ENCODE assay signal across 1 cellular context in the genomic region with DNA sequence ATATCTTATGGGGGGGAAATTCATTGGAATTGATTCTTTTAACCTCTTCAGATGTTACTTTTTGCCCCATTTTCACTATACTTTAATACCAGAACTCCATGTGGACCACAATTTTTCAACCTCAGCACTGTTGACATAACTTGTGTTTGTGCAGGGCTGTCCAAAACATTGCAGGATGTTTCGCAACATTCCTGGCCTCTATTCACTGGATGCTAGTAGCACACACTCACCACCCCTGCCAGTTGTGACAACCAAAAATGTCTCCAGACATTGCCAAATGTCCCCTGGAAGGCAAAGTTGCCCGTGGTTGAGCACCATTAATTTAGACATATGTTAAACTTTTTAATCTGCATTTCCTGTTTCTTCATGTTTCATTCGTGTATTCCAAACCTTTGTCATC.
A peak's percentile ranks its signal among the peaks of the same experiment; 100 is the strongest.
TF ChIP-seq lines count a peak whose summit lies in the region.

No MANE protein-coding gene starts in this region.

TF ChIP-seq in HepG2, 621 proteins besides CTCF, POLR2A, EP300 and RAD21 (continued from another document and continues in another):
- no peak for TF ChIP-seq FOXM1 (CRISPR knock-in tag; IDR thresholded peaks at IDR 0.05)
- no peak for TF ChIP-seq ZNF543 (CRISPR knock-in tag; IDR thresholded peaks at IDR 0.05)
- TF ChIP-seq, protein P1, sequence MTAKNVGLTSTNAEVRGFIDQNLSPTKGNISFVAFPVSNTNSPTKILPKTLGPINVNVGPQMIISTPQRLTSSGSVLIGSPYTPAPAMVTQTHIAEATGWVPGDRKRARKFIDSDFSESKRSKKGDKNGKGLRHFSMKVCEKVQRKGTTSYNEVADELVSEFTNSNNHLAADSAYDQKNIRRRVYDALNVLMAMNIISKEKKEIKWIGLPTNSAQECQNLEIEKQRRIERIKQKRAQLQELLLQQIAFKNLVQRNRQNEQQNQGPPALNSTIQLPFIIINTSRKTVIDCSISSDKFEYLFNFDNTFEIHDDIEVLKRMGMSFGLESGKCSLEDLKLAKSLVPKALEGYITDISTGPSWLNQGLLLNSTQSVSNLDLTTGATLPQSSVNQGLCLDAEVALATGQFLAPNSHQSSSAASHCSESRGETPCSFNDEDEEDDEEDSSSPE (CRISPR knock-in tag; IDR thresholded peaks at IDR 0.05) = no peak
- TF ChIP-seq HMG20A (CRISPR knock-in tag; IDR thresholded peaks at IDR 0.05; ENCODE audit: borderline replicate concordance) = peak; percentile 37; the same call in 1 of the 2 replicates
- TF ChIP-seq THAP11 (CRISPR knock-in tag; IDR thresholded peaks at IDR 0.05) = peak; percentile 31; the same call in 1 of the 2 replicates
- TF ChIP-seq NFIB (CRISPR knock-in tag; IDR thresholded peaks at IDR 0.05; ENCODE audit: borderline replicate concordance) = no peak
- 0 out of 2 replicates have a peak, but pooled peaks have one; percentile 28 for TF ChIP-seq POGZ (CRISPR knock-in tag; IDR thresholded peaks at IDR 0.05)
- TF ChIP-seq, protein P2, sequence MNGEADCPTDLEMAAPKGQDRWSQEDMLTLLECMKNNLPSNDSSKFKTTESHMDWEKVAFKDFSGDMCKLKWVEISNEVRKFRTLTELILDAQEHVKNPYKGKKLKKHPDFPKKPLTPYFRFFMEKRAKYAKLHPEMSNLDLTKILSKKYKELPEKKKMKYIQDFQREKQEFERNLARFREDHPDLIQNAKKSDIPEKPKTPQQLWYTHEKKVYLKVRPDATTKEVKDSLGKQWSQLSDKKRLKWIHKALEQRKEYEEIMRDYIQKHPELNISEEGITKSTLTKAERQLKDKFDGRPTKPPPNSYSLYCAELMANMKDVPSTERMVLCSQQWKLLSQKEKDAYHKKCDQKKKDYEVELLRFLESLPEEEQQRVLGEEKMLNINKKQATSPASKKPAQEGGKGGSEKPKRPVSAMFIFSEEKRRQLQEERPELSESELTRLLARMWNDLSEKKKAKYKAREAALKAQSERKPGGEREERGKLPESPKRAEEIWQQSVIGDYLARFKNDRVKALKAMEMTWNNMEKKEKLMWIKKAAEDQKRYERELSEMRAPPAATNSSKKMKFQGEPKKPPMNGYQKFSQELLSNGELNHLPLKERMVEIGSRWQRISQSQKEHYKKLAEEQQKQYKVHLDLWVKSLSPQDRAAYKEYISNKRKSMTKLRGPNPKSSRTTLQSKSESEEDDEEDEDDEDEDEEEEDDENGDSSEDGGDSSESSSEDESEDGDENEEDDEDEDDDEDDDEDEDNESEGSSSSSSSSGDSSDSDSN (CRISPR knock-in tag; IDR thresholded peaks at IDR 0.05) = no peak
- no peak for TF ChIP-seq SNAI1 (CRISPR knock-in tag; IDR thresholded peaks at IDR 0.05; ENCODE audit: borderline replicate concordance)
- TF ChIP-seq, protein P3, sequence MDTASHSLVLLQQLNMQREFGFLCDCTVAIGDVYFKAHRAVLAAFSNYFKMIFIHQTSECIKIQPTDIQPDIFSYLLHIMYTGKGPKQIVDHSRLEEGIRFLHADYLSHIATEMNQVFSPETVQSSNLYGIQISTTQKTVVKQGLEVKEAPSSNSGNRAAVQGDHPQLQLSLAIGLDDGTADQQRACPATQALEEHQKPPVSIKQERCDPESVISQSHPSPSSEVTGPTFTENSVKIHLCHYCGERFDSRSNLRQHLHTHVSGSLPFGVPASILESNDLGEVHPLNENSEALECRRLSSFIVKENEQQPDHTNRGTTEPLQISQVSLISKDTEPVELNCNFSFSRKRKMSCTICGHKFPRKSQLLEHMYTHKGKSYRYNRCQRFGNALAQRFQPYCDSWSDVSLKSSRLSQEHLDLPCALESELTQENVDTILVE (CRISPR knock-in tag; IDR thresholded peaks at IDR 0.05) = no peak
- TF ChIP-seq ZNF382 (CRISPR knock-in tag; IDR thresholded peaks at IDR 0.05; ENCODE audit: borderline replicate concordance) = no peak
- no peak for TF ChIP-seq ZNF619 (CRISPR knock-in tag; IDR thresholded peaks at IDR 0.05)
- no peak for TF ChIP-seq CENPT (CRISPR knock-in tag; IDR thresholded peaks at IDR 0.05; ENCODE audit: low read depth)
- TF ChIP-seq, protein P4, sequence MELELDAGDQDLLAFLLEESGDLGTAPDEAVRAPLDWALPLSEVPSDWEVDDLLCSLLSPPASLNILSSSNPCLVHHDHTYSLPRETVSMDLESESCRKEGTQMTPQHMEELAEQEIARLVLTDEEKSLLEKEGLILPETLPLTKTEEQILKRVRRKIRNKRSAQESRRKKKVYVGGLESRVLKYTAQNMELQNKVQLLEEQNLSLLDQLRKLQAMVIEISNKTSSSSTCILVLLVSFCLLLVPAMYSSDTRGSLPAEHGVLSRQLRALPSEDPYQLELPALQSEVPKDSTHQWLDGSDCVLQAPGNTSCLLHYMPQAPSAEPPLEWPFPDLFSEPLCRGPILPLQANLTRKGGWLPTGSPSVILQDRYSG (CRISPR knock-in tag; IDR thresholded peaks at IDR 0.05) = no peak
- no peak for TF ChIP-seq ZNF83 (CRISPR knock-in tag; IDR thresholded peaks at IDR 0.05; ENCODE audit: borderline replicate concordance)
- no peak for TF ChIP-seq SNRNP70 (IDR thresholded peaks at IDR 0.05; ENCODE audit: low read depth, low read length)
- TF ChIP-seq, protein P5, sequence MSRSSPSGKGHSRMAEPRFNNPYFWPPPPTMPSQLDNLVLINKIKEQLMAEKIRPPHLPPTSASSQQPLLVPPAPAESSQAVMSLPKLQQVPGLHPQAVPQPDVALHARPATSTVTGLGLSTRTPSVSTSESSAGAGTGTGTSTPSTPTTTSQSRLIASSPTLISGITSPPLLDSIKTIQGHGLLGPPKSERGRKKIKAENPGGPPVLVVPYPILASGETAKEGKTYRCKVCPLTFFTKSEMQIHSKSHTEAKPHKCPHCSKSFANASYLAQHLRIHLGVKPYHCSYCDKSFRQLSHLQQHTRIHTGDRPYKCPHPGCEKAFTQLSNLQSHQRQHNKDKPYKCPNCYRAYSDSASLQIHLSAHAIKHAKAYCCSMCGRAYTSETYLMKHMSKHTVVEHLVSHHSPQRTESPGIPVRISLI (CRISPR knock-in tag; IDR thresholded peaks at IDR 0.05; ENCODE audit: borderline replicate concordance) = no peak
- TF ChIP-seq SALL1 (CRISPR knock-in tag; IDR thresholded peaks at IDR 0.05) = peak; percentile 45; the same call in 1 of the 2 replicates
- TF ChIP-seq, protein P6, sequence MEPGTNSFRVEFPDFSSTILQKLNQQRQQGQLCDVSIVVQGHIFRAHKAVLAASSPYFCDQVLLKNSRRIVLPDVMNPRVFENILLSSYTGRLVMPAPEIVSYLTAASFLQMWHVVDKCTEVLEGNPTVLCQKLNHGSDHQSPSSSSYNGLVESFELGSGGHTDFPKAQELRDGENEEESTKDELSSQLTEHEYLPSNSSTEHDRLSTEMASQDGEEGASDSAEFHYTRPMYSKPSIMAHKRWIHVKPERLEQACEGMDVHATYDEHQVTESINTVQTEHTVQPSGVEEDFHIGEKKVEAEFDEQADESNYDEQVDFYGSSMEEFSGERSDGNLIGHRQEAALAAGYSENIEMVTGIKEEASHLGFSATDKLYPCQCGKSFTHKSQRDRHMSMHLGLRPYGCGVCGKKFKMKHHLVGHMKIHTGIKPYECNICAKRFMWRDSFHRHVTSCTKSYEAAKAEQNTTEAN (CRISPR knock-in tag; conservative IDR thresholded peaks at IDR 0.05) = peak; percentile 67
- no peak for TF ChIP-seq SOX6 (IDR thresholded peaks at IDR 0.05)
- TF ChIP-seq SOX6 (CRISPR knock-in tag; IDR thresholded peaks at IDR 0.05) = peak; percentile 67; the same call in 1 of the 2 replicates
- TF ChIP-seq SOX13 (IDR thresholded peaks at IDR 0.05) = no peak
- TF ChIP-seq SOX13 (CRISPR knock-in tag; conservative IDR thresholded peaks at IDR 0.05 in 1 of 2, IDR thresholded peaks at IDR 0.05 in 1 of 2) = peak in 1 of 2 experiments; percentile 55; a peak in 1 of 4 replicates
- TF ChIP-seq ZFP90 (CRISPR knock-in tag; IDR thresholded peaks at IDR 0.05; ENCODE audit: borderline replicate concordance) = no peak
- no peak for TF ChIP-seq ZNF256 (CRISPR knock-in tag; conservative IDR thresholded peaks at IDR 0.05)
- TF ChIP-seq, protein P7, sequence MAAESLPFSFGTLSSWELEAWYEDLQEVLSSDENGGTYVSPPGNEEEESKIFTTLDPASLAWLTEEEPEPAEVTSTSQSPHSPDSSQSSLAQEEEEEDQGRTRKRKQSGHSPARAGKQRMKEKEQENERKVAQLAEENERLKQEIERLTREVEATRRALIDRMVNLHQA (CRISPR knock-in tag; IDR thresholded peaks at IDR 0.05) = peak; percentile 90; the same call in 1 of the 2 replicates
- TF ChIP-seq RBFOX2 (IDR thresholded peaks at IDR 0.05; ENCODE audit: low read depth, low read length) = no peak
- no peak for TF ChIP-seq MIER3 (CRISPR knock-in tag; IDR thresholded peaks at IDR 0.05; ENCODE audit: borderline replicate concordance)
- TF ChIP-seq CEBPG (CRISPR knock-in tag; IDR thresholded peaks at IDR 0.05) = peak; percentile 94
- peak; percentile 48; the same call in 1 of the 2 replicates for TF ChIP-seq MED1 (CRISPR knock-in tag; IDR thresholded peaks at IDR 0.05)
- TF ChIP-seq, protein P8, sequence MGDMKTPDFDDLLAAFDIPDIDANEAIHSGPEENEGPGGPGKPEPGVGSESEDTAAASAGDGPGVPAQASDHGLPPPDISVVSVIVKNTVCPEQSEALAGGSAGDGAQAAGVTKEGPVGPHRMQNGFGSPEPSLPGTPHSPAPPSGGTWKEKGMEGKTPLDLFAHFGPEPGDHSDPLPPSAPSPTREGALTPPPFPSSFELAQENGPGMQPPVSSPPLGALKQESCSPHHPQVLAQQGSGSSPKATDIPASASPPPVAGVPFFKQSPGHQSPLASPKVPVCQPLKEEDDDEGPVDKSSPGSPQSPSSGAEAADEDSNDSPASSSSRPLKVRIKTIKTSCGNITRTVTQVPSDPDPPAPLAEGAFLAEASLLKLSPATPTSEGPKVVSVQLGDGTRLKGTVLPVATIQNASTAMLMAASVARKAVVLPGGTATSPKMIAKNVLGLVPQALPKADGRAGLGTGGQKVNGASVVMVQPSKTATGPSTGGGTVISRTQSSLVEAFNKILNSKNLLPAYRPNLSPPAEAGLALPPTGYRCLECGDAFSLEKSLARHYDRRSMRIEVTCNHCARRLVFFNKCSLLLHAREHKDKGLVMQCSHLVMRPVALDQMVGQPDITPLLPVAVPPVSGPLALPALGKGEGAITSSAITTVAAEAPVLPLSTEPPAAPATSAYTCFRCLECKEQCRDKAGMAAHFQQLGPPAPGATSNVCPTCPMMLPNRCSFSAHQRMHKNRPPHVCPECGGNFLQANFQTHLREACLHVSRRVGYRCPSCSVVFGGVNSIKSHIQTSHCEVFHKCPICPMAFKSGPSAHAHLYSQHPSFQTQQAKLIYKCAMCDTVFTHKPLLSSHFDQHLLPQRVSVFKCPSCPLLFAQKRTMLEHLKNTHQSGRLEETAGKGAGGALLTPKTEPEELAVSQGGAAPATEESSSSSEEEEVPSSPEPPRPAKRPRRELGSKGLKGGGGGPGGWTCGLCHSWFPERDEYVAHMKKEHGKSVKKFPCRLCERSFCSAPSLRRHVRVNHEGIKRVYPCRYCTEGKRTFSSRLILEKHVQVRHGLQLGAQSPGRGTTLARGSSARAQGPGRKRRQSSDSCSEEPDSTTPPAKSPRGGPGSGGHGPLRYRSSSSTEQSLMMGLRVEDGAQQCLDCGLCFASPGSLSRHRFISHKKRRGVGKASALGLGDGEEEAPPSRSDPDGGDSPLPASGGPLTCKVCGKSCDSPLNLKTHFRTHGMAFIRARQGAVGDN (CRISPR knock-in tag; IDR thresholded peaks at IDR 0.05) = no peak
- TF ChIP-seq FOXO1 (CRISPR knock-in tag; IDR thresholded peaks at IDR 0.05) = peak; percentile 73; the same call in 1 of the 2 replicates
- 0 out of 2 replicates have a peak, but pooled peaks have one; percentile 32 for TF ChIP-seq ZNF614 (CRISPR knock-in tag; IDR thresholded peaks at IDR 0.05; ENCODE audit: borderline replicate concordance)
- TF ChIP-seq, protein P9, sequence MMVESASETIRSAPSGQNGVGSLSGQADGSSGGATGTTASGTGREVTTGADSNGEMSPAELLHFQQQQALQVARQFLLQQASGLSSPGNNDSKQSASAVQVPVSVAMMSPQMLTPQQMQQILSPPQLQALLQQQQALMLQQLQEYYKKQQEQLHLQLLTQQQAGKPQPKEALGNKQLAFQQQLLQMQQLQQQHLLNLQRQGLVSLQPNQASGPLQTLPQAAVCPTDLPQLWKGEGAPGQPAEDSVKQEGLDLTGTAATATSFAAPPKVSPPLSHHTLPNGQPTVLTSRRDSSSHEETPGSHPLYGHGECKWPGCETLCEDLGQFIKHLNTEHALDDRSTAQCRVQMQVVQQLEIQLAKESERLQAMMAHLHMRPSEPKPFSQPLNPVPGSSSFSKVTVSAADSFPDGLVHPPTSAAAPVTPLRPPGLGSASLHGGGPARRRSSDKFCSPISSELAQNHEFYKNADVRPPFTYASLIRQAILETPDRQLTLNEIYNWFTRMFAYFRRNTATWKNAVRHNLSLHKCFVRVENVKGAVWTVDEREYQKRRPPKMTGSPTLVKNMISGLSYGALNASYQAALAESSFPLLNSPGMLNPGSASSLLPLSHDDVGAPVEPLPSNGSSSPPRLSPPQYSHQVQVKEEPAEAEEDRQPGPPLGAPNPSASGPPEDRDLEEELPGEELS (CRISPR knock-in tag; IDR thresholded peaks at IDR 0.05) = peak; percentile 64
- TF ChIP-seq, protein P10, sequence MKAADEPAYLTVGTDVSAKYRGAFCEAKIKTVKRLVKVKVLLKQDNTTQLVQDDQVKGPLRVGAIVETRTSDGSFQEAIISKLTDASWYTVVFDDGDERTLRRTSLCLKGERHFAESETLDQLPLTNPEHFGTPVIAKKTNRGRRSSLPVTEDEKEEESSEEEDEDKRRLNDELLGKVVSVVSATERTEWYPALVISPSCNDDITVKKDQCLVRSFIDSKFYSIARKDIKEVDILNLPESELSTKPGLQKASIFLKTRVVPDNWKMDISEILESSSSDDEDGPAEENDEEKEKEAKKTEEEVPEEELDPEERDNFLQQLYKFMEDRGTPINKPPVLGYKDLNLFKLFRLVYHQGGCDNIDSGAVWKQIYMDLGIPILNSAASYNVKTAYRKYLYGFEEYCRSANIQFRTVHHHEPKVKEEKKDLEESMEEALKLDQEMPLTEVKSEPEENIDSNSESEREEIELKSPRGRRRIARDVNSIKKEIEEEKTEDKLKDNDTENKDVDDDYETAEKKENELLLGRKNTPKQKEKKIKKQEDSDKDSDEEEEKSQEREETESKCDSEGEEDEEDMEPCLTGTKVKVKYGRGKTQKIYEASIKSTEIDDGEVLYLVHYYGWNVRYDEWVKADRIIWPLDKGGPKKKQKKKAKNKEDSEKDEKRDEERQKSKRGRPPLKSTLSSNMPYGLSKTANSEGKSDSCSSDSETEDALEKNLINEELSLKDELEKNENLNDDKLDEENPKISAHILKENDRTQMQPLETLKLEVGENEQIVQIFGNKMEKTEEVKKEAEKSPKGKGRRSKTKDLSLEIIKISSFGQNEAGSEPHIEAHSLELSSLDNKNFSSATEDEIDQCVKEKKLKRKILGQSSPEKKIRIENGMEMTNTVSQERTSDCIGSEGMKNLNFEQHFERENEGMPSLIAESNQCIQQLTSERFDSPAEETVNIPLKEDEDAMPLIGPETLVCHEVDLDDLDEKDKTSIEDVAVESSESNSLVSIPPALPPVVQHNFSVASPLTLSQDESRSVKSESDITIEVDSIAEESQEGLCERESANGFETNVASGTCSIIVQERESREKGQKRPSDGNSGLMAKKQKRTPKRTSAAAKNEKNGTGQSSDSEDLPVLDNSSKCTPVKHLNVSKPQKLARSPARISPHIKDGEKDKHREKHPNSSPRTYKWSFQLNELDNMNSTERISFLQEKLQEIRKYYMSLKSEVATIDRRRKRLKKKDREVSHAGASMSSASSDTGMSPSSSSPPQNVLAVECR (CRISPR knock-in tag; IDR thresholded peaks at IDR 0.05; ENCODE audit: borderline replicate concordance) = no peak
